In genomic region chr6:148544421-148544820, GRCh38 we compare ENCODE assay signal across 34 cellular contexts.
"Had no signal": no experiment of that assay in that cellular context is flagged by ENCODE, and none has a peak within 500 bp of the region (broad histone marks: within the 10 kb centered on the region; RNA-seq: fewer than 3 reads in every experiment).

No MANE protein-coding gene starts in this region.

- H3K4me3 ChIP-seq: adrenal gland, body of pancreas, cardiac muscle cell had no signal

- H3K27ac ChIP-seq: adrenal gland, body of pancreas, cardiac muscle cell, VCaP had no signal

- H3K4me1 ChIP-seq: adrenal gland, body of pancreas had no signal

- ATAC-seq: activated CD8-positive, alpha-beta T cell treated with anti-CD3 and anti-CD28 coated beads for 36 hours; activated naive CD4-positive, alpha-beta T cell treated with anti-CD3 and anti-CD28 coated beads, Interleukin-2, amount 50 U/mL, for 72 hours; activated T-cell treated with anti-CD3 and anti-CD28 coated beads, Interleukin-2, amount 50 U/mL, for 4 hours; activated T-cell treated with anti-CD3 and anti-CD28 coated beads, Interleukin-2, amount 50 U/mL, for 72 hours; activated T-helper 17 cell treated with anti-CD3 and anti-CD28 coated beads, Interleukin-2, amount 50 U/mL, for 72 hours; body of pancreas had no signal

- H3K36me3 Mint-ChIP-seq: activated CD4-positive, alpha-beta memory T cell treated with anti-CD3 and anti-CD28 coated beads for 36 hours; activated naive CD4-positive, alpha-beta T cell treated with anti-CD3 and anti-CD28 coated beads, Interleukin-2, amount 50 U/mL, for 72 hours; activated naive CD8-positive, alpha-beta T cell treated with anti-CD3 and anti-CD28 coated beads for 36 hours had no signal

- H3K4me1 Mint-ChIP-seq: activated B cell treated with CpG ODN at 0.5 μM for 24 hours; activated CD4-positive, alpha-beta T cell treated with anti-CD3 and anti-CD28 coated beads, Interleukin-2, amount 10 ng/mL, durations not matched to agents 24 days and 14 days; activated naive CD8-positive, alpha-beta T cell treated with anti-CD3 and anti-CD28 coated beads for 36 hours; activated T-helper 17 cell treated with anti-CD3 and anti-CD28 coated beads, Interleukin-2, amount 50 U/mL, for 72 hours had no signal

- H3K9me3 ChIP-seq: adrenal gland, body of pancreas had no signal

- H3K4me3 Mint-ChIP-seq: activated B cell treated with CpG ODN at 0.5 μM for 24 hours; activated CD4-positive, alpha-beta memory T cell treated with anti-CD3 and anti-CD28 coated beads for 36 hours; activated CD4-positive, alpha-beta T cell treated with anti-CD3 and anti-CD28 coated beads, Interleukin-2, amount 10 ng/mL, durations not matched to agents 24 days and 14 days; activated CD8-positive, alpha-beta T cell treated with anti-CD3 and anti-CD28 coated beads for 36 hours; activated naive CD4-positive, alpha-beta T cell treated with anti-CD3 and anti-CD28 coated beads for 36 hours; activated naive CD8-positive, alpha-beta T cell treated with anti-CD3 and anti-CD28 coated beads for 36 hours; activated T-cell treated with anti-CD3 and anti-CD28 coated beads, Interleukin-2, amount 50 U/mL, for 4 hours; activated T-cell treated with anti-CD3 and anti-CD28 coated beads, Interleukin-2, amount 50 U/mL, for 72 hours; activated T-helper 1 cell treated with anti-CD3 and anti-CD28 coated beads, Interleukin-12 subunit alpha, Interleukin-12 subunit beta, Interleukin-2, Interleukin-4 antibody, amounts not matched to agents 30 ng/mL and 10 ng/mL and 1 ng/mL, durations not matched to agents 14 hours and 24 hours and 36 hours; activated T-helper 17 cell treated with anti-CD3 and anti-CD28 coated beads, Interleukin-2, amount 50 U/mL, for 72 hours; T-helper 1 cell treated with Interleukin-12 subunit alpha and Interleukin-12 subunit beta and Interleukin-4 antibody, amounts not matched to agents 30 μg/mL and 1 μg/mL, for 36 hours; T-helper 2 cell treated with Interferon-gamma antibody and Interleukin-4, amounts not matched to agents 5 μg/mL and 100 μg/mL, for 36 hours had no signal

- H3K9me3 Mint-ChIP-seq: activated B cell treated with CpG ODN at 0.5 μM for 24 hours; activated CD4-positive, alpha-beta memory T cell treated with anti-CD3 and anti-CD28 coated beads for 36 hours; activated CD4-positive, alpha-beta T cell treated with anti-CD3 and anti-CD28 coated beads, Interleukin-2, amount 10 ng/mL, durations not matched to agents 24 days and 14 days; activated CD8-positive, alpha-beta T cell treated with anti-CD3 and anti-CD28 coated beads for 36 hours; activated naive CD4-positive, alpha-beta T cell treated with anti-CD3 and anti-CD28 coated beads for 36 hours; activated naive CD4-positive, alpha-beta T cell treated with anti-CD3 and anti-CD28 coated beads, Interleukin-2, amount 50 U/mL, for 72 hours; activated naive CD8-positive, alpha-beta T cell treated with anti-CD3 and anti-CD28 coated beads for 36 hours; activated T-cell treated with anti-CD3 and anti-CD28 coated beads, Interleukin-2, amount 50 U/mL, for 4 hours; activated T-cell treated with anti-CD3 and anti-CD28 coated beads, Interleukin-2, amount 50 U/mL, for 72 hours; activated T-helper 1 cell treated with anti-CD3 and anti-CD28 coated beads, Interleukin-12 subunit alpha, Interleukin-12 subunit beta, Interleukin-2, Interleukin-4 antibody, amounts not matched to agents 30 ng/mL and 10 ng/mL and 1 ng/mL, durations not matched to agents 14 hours and 24 hours and 36 hours; activated T-helper 17 cell treated with anti-CD3 and anti-CD28 coated beads, Interleukin-2, amount 50 U/mL, for 72 hours; T-helper 1 cell treated with Interleukin-12 subunit alpha and Interleukin-12 subunit beta and Interleukin-4 antibody, amounts not matched to agents 30 μg/mL and 1 μg/mL, for 36 hours; T-helper 2 cell treated with Interferon-gamma antibody and Interleukin-4, amounts not matched to agents 5 μg/mL and 100 μg/mL, for 36 hours had no signal

- H3K27me3 ChIP-seq: adrenal gland, body of pancreas, cardiac muscle cell had no signal

- H3K27me3 Mint-ChIP-seq: activated naive CD8-positive, alpha-beta T cell treated with anti-CD3 and anti-CD28 coated beads for 36 hours had no signal

- H3K27ac Mint-ChIP-seq: activated B cell treated with CpG ODN at 0.5 μM for 24 hours; activated CD4-positive, alpha-beta memory T cell treated with anti-CD3 and anti-CD28 coated beads for 36 hours; activated CD4-positive, alpha-beta T cell treated with anti-CD3 and anti-CD28 coated beads, Interleukin-2, amount 10 ng/mL, durations not matched to agents 24 days and 14 days; activated CD8-positive, alpha-beta T cell treated with anti-CD3 and anti-CD28 coated beads for 36 hours; activated naive CD4-positive, alpha-beta T cell treated with anti-CD3 and anti-CD28 coated beads for 36 hours; activated naive CD4-positive, alpha-beta T cell treated with anti-CD3 and anti-CD28 coated beads, Interleukin-2, amount 50 U/mL, for 72 hours; activated naive CD8-positive, alpha-beta T cell treated with anti-CD3 and anti-CD28 coated beads for 36 hours; activated T-cell treated with anti-CD3 and anti-CD28 coated beads, Interleukin-2, amount 50 U/mL, for 72 hours; activated T-helper 1 cell treated with anti-CD3 and anti-CD28 coated beads, Interleukin-12 subunit alpha, Interleukin-12 subunit beta, Interleukin-2, Interleukin-4 antibody, amounts not matched to agents 30 ng/mL and 10 ng/mL and 1 ng/mL, durations not matched to agents 14 hours and 24 hours and 36 hours; activated T-helper 17 cell treated with anti-CD3 and anti-CD28 coated beads, Interleukin-2, amount 50 U/mL, for 72 hours; T-helper 1 cell treated with Interleukin-12 subunit alpha and Interleukin-12 subunit beta and Interleukin-4 antibody, amounts not matched to agents 30 μg/mL and 1 μg/mL, for 36 hours; T-helper 2 cell treated with Interferon-gamma antibody and Interleukin-4, amounts not matched to agents 5 μg/mL and 100 μg/mL, for 36 hours had no signal

- DNase-seq: activated B cell treated with CpG ODN at 0.5 μM for 24 hours; activated CD4-positive, alpha-beta memory T cell treated with anti-CD3 and anti-CD28 coated beads for 36 hours; activated CD4-positive, alpha-beta T cell treated with anti-CD3 and anti-CD28 coated beads for 4 hours; activated CD4-positive, alpha-beta T cell treated with anti-CD3 and anti-CD28 coated beads, Interleukin-2, amount 10 ng/mL, durations not matched to agents 24 days and 14 days; activated CD4-positive, alpha-beta T cell treated with anti-CD3 and anti-CD28 coated beads, Interleukin-2, amount 50 U/mL, for 1 hour; activated CD4-positive, alpha-beta T cell treated with anti-CD3 and anti-CD28 coated beads, Interleukin-2, amount 50 U/mL, for 4 hours; activated CD4-positive, CD25-positive, alpha-beta regulatory T cell treated with anti-CD3 and anti-CD28 coated beads, Interleukin-2, amount 50 U/mL, for 72 hours; activated CD8-positive, alpha-beta memory T cell treated with anti-CD3 and anti-CD28 coated beads, Interleukin-2, amount 50 U/mL, for 4 hours; activated CD8-positive, alpha-beta T cell treated with anti-CD3 and anti-CD28 coated beads for 36 hours; activated effector memory CD4-positive, alpha-beta T cell treated with anti-CD3 and anti-CD28 coated beads, Interleukin-2, amount 50 U/mL, for 16 hours; activated gamma-delta T cell treated with Interleukin-2 at 50 U/mL for 16 hours; activated naive CD4-positive, alpha-beta T cell; activated naive CD4-positive, alpha-beta T cell treated with anti-CD3 and anti-CD28 coated beads for 36 hours; activated naive CD4-positive, alpha-beta T cell treated with anti-CD3 and anti-CD28 coated beads, Interleukin-2, amount 50 U/mL, for 16 hours; activated naive CD8-positive, alpha-beta T cell treated with anti-CD3 and anti-CD28 coated beads for 36 hours; activated T-cell treated with anti-CD3 and anti-CD28 coated beads for 4 hours; activated T-cell treated with anti-CD3 and anti-CD28 coated beads, Interleukin-2, amount 50 U/mL, for 1 hour; activated T-cell treated with anti-CD3 and anti-CD28 coated beads, Interleukin-2, amount 50 U/mL, for 4 hours; activated T-cell treated with anti-CD3 and anti-CD28 coated beads, Interleukin-2, amount 50 U/mL, for 72 hours; amniotic stem cell; aorta; body of pancreas; SW 1271; T-helper 1 cell; T-helper 2 cell; T-helper 9 cell had no signal
